1 cellular context compared by ENCODE assay signal in the genomic region with DNA sequence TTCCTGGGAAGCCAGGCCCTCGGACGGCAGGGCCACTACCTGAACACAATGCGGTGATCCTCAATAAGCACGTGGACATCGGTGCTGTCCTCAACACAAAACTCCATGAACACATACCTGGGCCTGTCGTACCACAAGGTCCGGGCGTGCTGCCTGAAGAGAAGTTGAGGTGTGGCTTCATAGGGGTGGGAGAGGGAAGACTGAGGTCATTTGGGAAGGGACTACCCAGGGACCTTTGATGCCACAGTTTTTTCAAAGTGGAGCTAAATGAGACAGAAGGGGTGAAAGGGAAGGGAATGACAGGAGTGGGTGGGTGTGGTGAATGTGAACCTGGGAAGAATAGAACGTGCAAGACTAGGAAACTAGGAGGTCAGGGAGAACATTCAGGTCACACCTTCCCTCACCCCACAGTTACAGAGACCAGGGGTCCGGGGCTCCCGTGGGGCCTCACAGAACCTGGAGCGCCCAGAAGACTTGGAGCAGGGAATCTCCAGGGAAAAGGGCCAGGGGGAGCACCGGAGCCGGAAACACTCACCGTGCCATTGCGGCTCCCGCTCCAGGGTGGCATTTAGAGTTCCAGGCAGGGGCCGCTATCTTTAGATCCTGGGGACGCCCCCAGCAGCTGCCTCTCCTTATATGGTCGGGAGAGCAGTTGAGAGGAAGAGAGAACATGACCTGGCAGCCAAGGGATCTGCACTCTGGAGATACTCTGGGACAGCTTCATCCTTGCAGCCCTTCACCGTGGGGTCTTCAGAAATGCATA.
A peak's percentile ranks its signal among the peaks of the same experiment; 100 is the strongest.
TF ChIP-seq lines count a peak whose summit lies in the region.

Gene PTGES3L (minus strand): TSS at position 570 of the 763 bp plus-strand sequence. CDS start 27 bp downstream, at position 543.

TF ChIP-seq in HepG2, 621 proteins besides CTCF, POLR2A, EP300 and RAD21 (continued from another document and continues in another):
- TF ChIP-seq, protein P1, sequence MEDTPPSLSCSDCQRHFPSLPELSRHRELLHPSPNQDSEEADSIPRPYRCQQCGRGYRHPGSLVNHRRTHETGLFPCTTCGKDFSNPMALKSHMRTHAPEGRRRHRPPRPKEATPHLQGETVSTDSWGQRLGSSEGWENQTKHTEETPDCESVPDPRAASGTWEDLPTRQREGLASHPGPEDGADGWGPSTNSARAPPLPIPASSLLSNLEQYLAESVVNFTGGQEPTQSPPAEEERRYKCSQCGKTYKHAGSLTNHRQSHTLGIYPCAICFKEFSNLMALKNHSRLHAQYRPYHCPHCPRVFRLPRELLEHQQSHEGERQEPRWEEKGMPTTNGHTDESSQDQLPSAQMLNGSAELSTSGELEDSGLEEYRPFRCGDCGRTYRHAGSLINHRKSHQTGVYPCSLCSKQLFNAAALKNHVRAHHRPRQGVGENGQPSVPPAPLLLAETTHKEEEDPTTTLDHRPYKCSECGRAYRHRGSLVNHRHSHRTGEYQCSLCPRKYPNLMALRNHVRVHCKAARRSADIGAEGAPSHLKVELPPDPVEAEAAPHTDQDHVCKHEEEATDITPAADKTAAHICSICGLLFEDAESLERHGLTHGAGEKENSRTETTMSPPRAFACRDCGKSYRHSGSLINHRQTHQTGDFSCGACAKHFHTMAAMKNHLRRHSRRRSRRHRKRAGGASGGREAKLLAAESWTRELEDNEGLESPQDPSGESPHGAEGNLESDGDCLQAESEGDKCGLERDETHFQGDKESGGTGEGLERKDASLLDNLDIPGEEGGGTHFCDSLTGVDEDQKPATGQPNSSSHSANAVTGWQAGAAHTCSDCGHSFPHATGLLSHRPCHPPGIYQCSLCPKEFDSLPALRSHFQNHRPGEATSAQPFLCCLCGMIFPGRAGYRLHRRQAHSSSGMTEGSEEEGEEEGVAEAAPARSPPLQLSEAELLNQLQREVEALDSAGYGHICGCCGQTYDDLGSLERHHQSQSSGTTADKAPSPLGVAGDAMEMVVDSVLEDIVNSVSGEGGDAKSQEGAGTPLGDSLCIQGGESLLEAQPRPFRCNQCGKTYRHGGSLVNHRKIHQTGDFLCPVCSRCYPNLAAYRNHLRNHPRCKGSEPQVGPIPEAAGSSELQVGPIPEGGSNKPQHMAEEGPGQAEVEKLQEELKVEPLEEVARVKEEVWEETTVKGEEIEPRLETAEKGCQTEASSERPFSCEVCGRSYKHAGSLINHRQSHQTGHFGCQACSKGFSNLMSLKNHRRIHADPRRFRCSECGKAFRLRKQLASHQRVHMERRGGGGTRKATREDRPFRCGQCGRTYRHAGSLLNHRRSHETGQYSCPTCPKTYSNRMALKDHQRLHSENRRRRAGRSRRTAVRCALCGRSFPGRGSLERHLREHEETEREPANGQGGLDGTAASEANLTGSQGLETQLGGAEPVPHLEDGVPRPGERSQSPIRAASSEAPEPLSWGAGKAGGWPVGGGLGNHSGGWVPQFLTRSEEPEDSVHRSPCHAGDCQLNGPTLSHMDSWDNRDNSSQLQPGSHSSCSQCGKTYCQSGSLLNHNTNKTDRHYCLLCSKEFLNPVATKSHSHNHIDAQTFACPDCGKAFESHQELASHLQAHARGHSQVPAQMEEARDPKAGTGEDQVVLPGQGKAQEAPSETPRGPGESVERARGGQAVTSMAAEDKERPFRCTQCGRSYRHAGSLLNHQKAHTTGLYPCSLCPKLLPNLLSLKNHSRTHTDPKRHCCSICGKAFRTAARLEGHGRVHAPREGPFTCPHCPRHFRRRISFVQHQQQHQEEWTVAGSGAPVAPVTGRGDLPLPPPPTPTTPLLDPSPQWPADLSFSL (CRISPR knock-in tag; IDR thresholded peaks at IDR 0.05) = no peak
- peak; percentile 24; the same call in 1 of the 2 replicates for TF ChIP-seq ZNF777 (CRISPR knock-in tag; IDR thresholded peaks at IDR 0.05)
- no peak; the same call in 1 of the 2 replicates for TF ChIP-seq PHF8 (CRISPR knock-in tag; IDR thresholded peaks at IDR 0.05)
- no peak for TF ChIP-seq CHCHD3 (CRISPR knock-in tag; IDR thresholded peaks at IDR 0.05)
- no peak for TF ChIP-seq ZNF570 (CRISPR knock-in tag; IDR thresholded peaks at IDR 0.05; ENCODE audit: borderline replicate concordance)
- no peak for TF ChIP-seq MIER2 (CRISPR knock-in tag; IDR thresholded peaks at IDR 0.05)
- TF ChIP-seq SP140L (CRISPR knock-in tag; IDR thresholded peaks at IDR 0.05; ENCODE audit: borderline replicate concordance) = no peak
- peak; percentile 94 for TF ChIP-seq ZBTB38 (CRISPR knock-in tag; IDR thresholded peaks at IDR 0.05)
- TF ChIP-seq ZNF446 (CRISPR knock-in tag; IDR thresholded peaks at IDR 0.05) = no peak
- TF ChIP-seq MATR3 (CRISPR knock-in tag; IDR thresholded peaks at IDR 0.05) = no peak
- peak; percentile 20; the same call in 1 of the 2 replicates for TF ChIP-seq ZNF430 (CRISPR knock-in tag; IDR thresholded peaks at IDR 0.05)
- 0 out of 2 replicates have a peak, but pooled peaks have one; percentile 30 for TF ChIP-seq MYC (CRISPR knock-in tag; IDR thresholded peaks at IDR 0.05; ENCODE audit: borderline replicate concordance)
- TF ChIP-seq ZNF451 (CRISPR knock-in tag; IDR thresholded peaks at IDR 0.05) = no peak; the same call in 1 of the 2 replicates
- TF ChIP-seq CHD4 (IDR thresholded peaks at IDR 0.05; ENCODE audit: borderline replicate concordance, low read length) = no peak
- TF ChIP-seq ONECUT2 (CRISPR knock-in tag; IDR thresholded peaks at IDR 0.05) = no peak
- TF ChIP-seq, protein P2, sequence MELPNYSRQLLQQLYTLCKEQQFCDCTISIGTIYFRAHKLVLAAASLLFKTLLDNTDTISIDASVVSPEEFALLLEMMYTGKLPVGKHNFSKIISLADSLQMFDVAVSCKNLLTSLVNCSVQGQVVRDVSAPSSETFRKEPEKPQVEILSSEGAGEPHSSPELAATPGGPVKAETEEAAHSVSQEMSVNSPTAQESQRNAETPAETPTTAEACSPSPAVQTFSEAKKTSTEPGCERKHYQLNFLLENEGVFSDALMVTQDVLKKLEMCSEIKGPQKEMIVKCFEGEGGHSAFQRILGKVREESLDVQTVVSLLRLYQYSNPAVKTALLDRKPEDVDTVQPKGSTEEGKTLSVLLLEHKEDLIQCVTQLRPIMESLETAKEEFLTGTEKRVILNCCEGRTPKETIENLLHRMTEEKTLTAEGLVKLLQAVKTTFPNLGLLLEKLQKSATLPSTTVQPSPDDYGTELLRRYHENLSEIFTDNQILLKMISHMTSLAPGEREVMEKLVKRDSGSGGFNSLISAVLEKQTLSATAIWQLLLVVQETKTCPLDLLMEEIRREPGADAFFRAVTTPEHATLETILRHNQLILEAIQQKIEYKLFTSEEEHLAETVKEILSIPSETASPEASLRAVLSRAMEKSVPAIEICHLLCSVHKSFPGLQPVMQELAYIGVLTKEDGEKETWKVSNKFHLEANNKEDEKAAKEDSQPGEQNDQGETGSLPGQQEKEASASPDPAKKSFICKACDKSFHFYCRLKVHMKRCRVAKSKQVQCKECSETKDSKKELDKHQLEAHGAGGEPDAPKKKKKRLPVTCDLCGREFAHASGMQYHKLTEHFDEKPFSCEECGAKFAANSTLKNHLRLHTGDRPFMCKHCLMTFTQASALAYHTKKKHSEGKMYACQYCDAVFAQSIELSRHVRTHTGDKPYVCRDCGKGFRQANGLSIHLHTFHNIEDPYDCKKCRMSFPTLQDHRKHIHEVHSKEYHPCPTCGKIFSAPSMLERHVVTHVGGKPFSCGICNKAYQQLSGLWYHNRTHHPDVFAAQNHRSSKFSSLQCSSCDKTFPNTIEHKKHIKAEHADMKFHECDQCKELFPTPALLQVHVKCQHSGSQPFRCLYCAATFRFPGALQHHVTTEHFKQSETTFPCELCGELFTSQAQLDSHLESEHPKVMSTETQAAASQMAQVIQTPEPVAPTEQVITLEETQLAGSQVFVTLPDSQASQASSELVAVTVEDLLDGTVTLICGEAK (IDR thresholded peaks at IDR 0.05) = 0 out of 2 replicates have a peak, but pooled peaks have one; percentile 22
- TF ChIP-seq, protein P2 (CRISPR knock-in tag; IDR thresholded peaks at IDR 0.05) = no peak
- no peak; the same call in 1 of the 2 replicates for TF ChIP-seq ZC3H13 (CRISPR knock-in tag; IDR thresholded peaks at IDR 0.05)
- TF ChIP-seq ZNF34 (CRISPR knock-in tag; IDR thresholded peaks at IDR 0.05; ENCODE audit: borderline replicate concordance) = no peak
- TF ChIP-seq SMAD9 (CRISPR knock-in tag; IDR thresholded peaks at IDR 0.05) = no peak
- no peak for TF ChIP-seq ZBTB49 (CRISPR knock-in tag; IDR thresholded peaks at IDR 0.05; ENCODE audit: borderline replicate concordance)
- no peak for TF ChIP-seq GLMP (CRISPR knock-in tag; IDR thresholded peaks at IDR 0.05; ENCODE audit: borderline replicate concordance)
- no peak for TF ChIP-seq ZNF75D (CRISPR knock-in tag; IDR thresholded peaks at IDR 0.05; ENCODE audit: borderline replicate concordance)
- TF ChIP-seq ZBTB25 (CRISPR knock-in tag; IDR thresholded peaks at IDR 0.05) = no peak
- no peak for TF ChIP-seq ZNF329 (CRISPR knock-in tag; IDR thresholded peaks at IDR 0.05; ENCODE audit: low read depth)
- no peak for TF ChIP-seq ZNF781 (CRISPR knock-in tag; IDR thresholded peaks at IDR 0.05; ENCODE audit: borderline replicate concordance, not compliant biosample characterization)
- no peak for TF ChIP-seq ZNF607 (CRISPR knock-in tag; IDR thresholded peaks at IDR 0.05; ENCODE audit: borderline replicate concordance)
- TF ChIP-seq ZFP82 (CRISPR knock-in tag; IDR thresholded peaks at IDR 0.05; ENCODE audit: borderline replicate concordance) = 0 out of 2 replicates have a peak, but pooled peaks have one; percentile 1
- no peak for TF ChIP-seq EHMT2 (IDR thresholded peaks at IDR 0.05; ENCODE audit: borderline replicate concordance, low read depth, low read length)
- no peak for TF ChIP-seq ZNF713 (CRISPR knock-in tag; IDR thresholded peaks at IDR 0.05)
- TF ChIP-seq MXI1 (IDR thresholded peaks at IDR 0.05; ENCODE audit: borderline replicate concordance, low read depth, low read length) = no peak
- no peak for TF ChIP-seq NR2F6 (IDR thresholded peaks at IDR 0.05)
- TF ChIP-seq NR2F6 (CRISPR knock-in tag; IDR thresholded peaks at IDR 0.05) = 0 out of 2 replicates have a peak, but pooled peaks have one; percentile 5
- TF ChIP-seq HNRNPH1 (optimal IDR thresholded peaks at IDR 0.05; ENCODE audit: low read depth, low read length) = no peak
